ENCODE assay signal across 34 cellular contexts in genomic region chr20:9769954-9770353, GRCh38.
"Had no signal": no experiment of that assay in that cellular context is flagged by ENCODE, and none has a peak within 500 bp of the region (broad histone marks: within the 10 kb centered on the region; RNA-seq: fewer than 3 reads in every experiment).

No MANE protein-coding gene starts in this region.

- H3K27me3 ChIP-seq: MG63 had no signal

- H3K36me3 ChIP-seq: MG63 had no signal

- H3K4me3 ChIP-seq: MG63 had no signal

- DNase-seq: Karpas-422, Kasumi-1, MG63, MM.1S, MV-4-11, NCI-H1048, NCI-H1092, NCI-H1092 treated with DMSO at 0.1 percent for 48 hours, NCI-H1105, NCI-H1105 treated with DMSO at 0.1 percent for 48 hours, NCI-H1417, NCI-H1417 treated with DMSO at 0.1 percent for 48 hours, NCI-H1436, NCI-H1436 treated with DMSO at 0.1 percent for 48 hours, NCI-H146, NCI-H1694, NCI-H1694 treated with DMSO at 0.1 percent for 48 hours, NCI-H187, NCI-H187 treated with DMSO at 0.1 percent for 48 hours, NCI-H1930, NCI-H2029, NCI-H2029 treated with DMSO at 0.1 percent for 48 hours, NCI-H2081, NCI-H2081 treated with DMSO at 0.1 percent for 48 hours, NCI-H2107, NCI-H2171, NCI-H2171 treated with DMSO at 0.1 percent for 48 hours, NCI-H2227 treated with DMSO at 0.1 percent for 48 hours, NCI-H226, NCI-H345, NCI-H446 treated with DMSO at 0.1 percent for 48 hours, NCI-H510A, NCI-H510A treated with DMSO at 0.1 percent for 48 hours had no signal

- H3K4me2 ChIP-seq: KMS-11 had no signal

- H3K27ac ChIP-seq: KMS-11 had no signal

- H3K9me3 ChIP-seq: MG63 had no signal
